ENCODE assay signal across 16 cellular contexts in the genomic region with DNA sequence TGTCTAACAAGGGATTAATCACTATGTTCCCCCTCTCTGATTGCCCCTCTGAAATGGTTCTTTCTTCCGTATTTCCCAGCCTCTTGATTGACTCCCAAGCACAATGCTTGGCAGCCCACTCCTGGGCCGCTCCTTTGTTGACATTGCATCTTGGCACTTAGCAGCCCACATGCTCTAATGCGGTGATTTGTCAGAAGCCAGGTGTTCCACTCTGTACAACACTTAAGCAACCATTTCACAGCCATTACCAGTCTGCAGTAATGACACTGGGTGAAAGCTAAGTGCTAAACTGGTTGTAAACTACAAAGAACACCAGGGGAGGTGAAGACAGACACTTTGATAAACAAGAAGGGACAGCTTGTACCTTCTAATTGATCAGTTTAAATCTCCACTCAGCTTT.
A peak's percentile ranks its signal among the peaks of the same experiment; 100 is the strongest.
DNase-seq lines count a peak whose midpoint lies in the region; ATAC-seq and TF ChIP-seq lines count a peak whose summit lies in the region.
"Had no signal": no experiment of that assay in that cellular context is flagged by ENCODE, and none has a peak within 500 bp of the region (broad histone marks: within the 10 kb centered on the region; RNA-seq: fewer than 3 reads in every experiment).

No MANE protein-coding gene starts in this region.

- H3K9me3 ChIP-seq in lung (ENCODE audit: control insufficient read depth in 2 of 2, insufficient read depth in 1 of 2, low read length in 1 of 2), result peaks cover 0 to 15% of the 10 kb centered on the region in 2 donors
- no peaks in the 10 kb centered on the region for H3K9me3 ChIP-seq in osteoblast (ENCODE audit: low read depth, low read length)
- H3K9me3 ChIP-seq: thyroid gland had no signal

- H2AFZ ChIP-seq in osteoblast (ENCODE audit: low read length), result no peak overlapping the region
- H2AFZ ChIP-seq: GM23338 had no signal

- H3K4me1 ChIP-seq in lung (ENCODE audit: control insufficient read depth in 2 of 2, insufficient read depth in 2 of 2, low read length in 2 of 2) (no peaks in the 10 kb centered on the region), osteoblast (ENCODE audit: insufficient read depth, low read length) (no peaks in the 10 kb centered on the region)
- H3K4me1 ChIP-seq: thyroid gland had no signal

- no peaks in the 10 kb centered on the region for H3K27me3 ChIP-seq in lung (ENCODE audit: control insufficient read depth, insufficient read depth)
- no peaks in the 10 kb centered on the region for H3K27me3 ChIP-seq in osteoblast (ENCODE audit: insufficient read depth, low read length)
- H3K27me3 ChIP-seq: thyroid gland had no signal

- H3K4me2 ChIP-seq in osteoblast (ENCODE audit: insufficient read depth, low read length), result no peak overlapping the region
- H3K4me2 ChIP-seq: GM23338, smooth muscle cell had no signal

- 36 to 60% methylated on average over 3 of the region's 3 CpGs for WGBS in lung, 2 donors

- peak; percentile 79 for ATAC-seq in lung (ENCODE audit: insufficient read depth, low FRiP score)
- ATAC-seq: GM23338, T-cell had no signal

- TF ChIP-seq CTCF in lung (IDR thresholded peaks at IDR 0.05; ENCODE audit: control extremely low read depth, extremely low read depth) (no peak), osteoblast (IDR thresholded peaks at IDR 0.05; ENCODE audit: extremely low read depth, low read depth, low read length) (no peak)

- H3K4me3 ChIP-seq in lung (no peak overlapping the region), osteoblast (ENCODE audit: insufficient read depth, low read length) (no peak overlapping the region)
- H3K4me3 ChIP-seq: GM23338, smooth muscle cell, thyroid gland had no signal

- H3K36me3 ChIP-seq in lung (ENCODE audit: control insufficient read depth in 2 of 2, insufficient read depth in 2 of 2, low read length in 2 of 2) (no peaks in the 10 kb centered on the region), osteoblast (ENCODE audit: insufficient read depth, low read length) (no peaks in the 10 kb centered on the region)
- H3K36me3 ChIP-seq: thyroid gland had no signal

- H3K27ac ChIP-seq in lung (ENCODE audit: low read depth in 1 of 2, low read length in 1 of 2) (no peak overlapping the region), osteoblast (ENCODE audit: low read depth, low read length) (no peak overlapping the region)
- H3K27ac ChIP-seq: thyroid gland had no signal

- DNase-seq in DMS153 treated with DMSO at 0.1 percent for 48 hours (lab: John Stamatoyannopoulos, UW; ENCODE audit: unreplicated experiment), result peak; percentile 95
- DNase-seq in NCI-H187 treated with DMSO at 0.1 percent for 48 hours (lab: John Stamatoyannopoulos, UW), result peak; percentile 99
- DNase-seq in NCI-H69 (lab: John Stamatoyannopoulos, UW), result peak; percentile 99
- DNase-seq in lung (ENCODE audit: low spot score), result peak; percentile 61
- no peak for DNase-seq in GF-D8 (lab: John Stamatoyannopoulos, UW)
- DNase-seq in AML-193 (lab: John Stamatoyannopoulos, UW), result no peak
- DNase-seq in osteoblast (ENCODE audit: insufficient read length, low spot score, missing footprints), result no peak
- DNase-seq in NCI-H2227 treated with DMSO at 0.1 percent for 48 hours (lab: John Stamatoyannopoulos, UW), result no peak
- DNase-seq: CD4-positive, CD25-positive, alpha-beta regulatory T cell; foreskin fibroblast; naive B cell; posterior cingulate gyrus; T-cell had no signal

- H4K20me1 ChIP-seq in osteoblast (ENCODE audit: insufficient read depth, low read length), result no peaks in the 10 kb centered on the region

- H3K79me2 ChIP-seq in osteoblast (ENCODE audit: insufficient read depth, low read length), result no peaks in the 10 kb centered on the region

Comparison
In these comparisons a context has a peak if more than half of its experiments do, and no peak if none do; other contexts are left out.
1. DNase-seq: peak in DMS153 treated with DMSO at 0.1 percent for 48 hours (single experiment), NCI-H187 treated with DMSO at 0.1 percent for 48 hours (single experiment), NCI-H69 (single experiment) and lung (single experiment); none in GF-D8 (single experiment), AML-193 (0 of 2), osteoblast (single experiment) and NCI-H2227 treated with DMSO at 0.1 percent for 48 hours (single experiment).